ENCODE assay signal across 18 cellular contexts in genomic region chr7:31938650-31939049, GRCh38.
DNase-seq lines count a peak whose midpoint lies in the region; ATAC-seq, FAIRE-seq and TF ChIP-seq lines count a peak whose summit lies in the region.
"Had no signal": no experiment of that assay in that cellular context is flagged by ENCODE, and none has a peak within 500 bp of the region (broad histone marks: within the 10 kb centered on the region; RNA-seq: fewer than 3 reads in every experiment).

No MANE protein-coding gene starts in this region.

- no peak for TF ChIP-seq EP300 in GM12878 (IDR thresholded peaks at IDR 0.05; ENCODE audit: borderline replicate concordance in 1 of 2, control insufficient read depth in 1 of 2, low read depth in 2 of 2, low read length in 2 of 2)

- H3K4me3 ChIP-seq in GM12878 (no peak overlapping the region), kidney epithelial cell (ENCODE audit: low read depth, low read length) (no peak overlapping the region)
- H3K4me3 ChIP-seq: adrenal gland, pancreas had no signal

- no peak overlapping the region for H2AFZ ChIP-seq in GM12878 (ENCODE audit: control insufficient read depth, low read depth, low read length)

- TF ChIP-seq RAD21 in GM12878 (IDR thresholded peaks at IDR 0.05; ENCODE audit: insufficient read depth, low read depth, low read length): no peak

- in situ Hi-C loops in GM12878 (cut with MboI): no loop called here

- TF ChIP-seq CTCF in GM12878 (IDR thresholded peaks at IDR 0.05 in 2 of 3, conservative IDR thresholded peaks at IDR 0.05 in 1 of 3; ENCODE audit: control insufficient read depth in 2 of 3, extremely low read depth in 1 of 3, insufficient read depth in 1 of 3, low read depth in 3 of 3, low read length in 3 of 3) (0 out of 6 replicates have a peak, but pooled peaks of 1 of the 3 experiments have one; percentile 6), kidney epithelial cell (IDR thresholded peaks at IDR 0.05; ENCODE audit: insufficient read depth, low read length, poor library complexity, severe bottlenecking) (peak; percentile 16)

- no peaks in the 10 kb centered on the region for H3K4me1 ChIP-seq in GM12878 (ENCODE audit: control insufficient read depth, insufficient read depth, low read length)
- H3K4me1 ChIP-seq: adrenal gland, pancreas had no signal

- H3K79me2 ChIP-seq in GM12878 (ENCODE audit: control insufficient read depth, insufficient read depth, low read length): no peaks in the 10 kb centered on the region

- RAD21 ChIA-PET in GM12878 (lab: Charles Lee; ENCODE audit: unreplicated experiment): no interaction called here

- DNase-seq in COLO829 (ENCODE audit: low spot score) (peak; percentile 45), HTR-8/SVneo (ENCODE audit: insufficient read length, low spot score) (peak; percentile 23), GM12878 (ENCODE audit: low read depth, low spot score) (no peak), kidney epithelial cell (ENCODE audit: low read depth) (no peak), epidermal melanocyte (ENCODE audit: insufficient read length, low spot score) (no peak), NCI-H128 (lab: John Stamatoyannopoulos, UW; ENCODE audit: unreplicated experiment) (no peak), NCI-H1417 treated with DMSO at 0.1 percent for 48 hours (lab: John Stamatoyannopoulos, UW) (no peak)
- DNase-seq: activated CD8-positive, alpha-beta memory T cell treated with anti-CD3 and anti-CD28 coated beads, Interleukin-2, amount 50 U/mL, for 4 hours; adrenal gland; effector CD4-positive, alpha-beta T cell; hippocampal formation; pancreas; stimulated activated CD4-positive, alpha-beta T cell treated with anti-CD3 and anti-CD28 coated beads, Interleukin-1b, Interleukin-23, amount 100 ng/mL, for 48 hours; stimulated activated naive CD4-positive, alpha-beta T cell had no signal

- H4K20me1 ChIP-seq in GM12878 (ENCODE audit: control insufficient read depth, insufficient read depth): no peaks in the 10 kb centered on the region

- SMC1A ChIA-PET in GM12878 (lab: Charles Lee; ENCODE audit: uncharacterized antibody, unreplicated experiment): interaction anchor here (0.6 to 1.8 kb wide), 9 partner anchors 12 to 155 kb away, joined by 3 to 6 read pairs (median 3); no protein-coding TSS in a partner anchor

- ATAC-seq in GM12878 (peak; percentile 40; the same call in 1 of the 3 replicates), GM21367 (IDR thresholded peaks at IDR 0.05; ENCODE audit: unreplicated experiment) (no peak)
- ATAC-seq: pancreas had no signal

- no peaks in the 10 kb centered on the region for H3K36me3 ChIP-seq in GM12878 (ENCODE audit: control insufficient read depth in 2 of 2, insufficient read depth in 2 of 2, low read length in 1 of 2)
- no peaks in the 10 kb centered on the region for H3K36me3 ChIP-seq in kidney epithelial cell (ENCODE audit: control insufficient read depth, insufficient read depth, low read length)
- H3K36me3 ChIP-seq: adrenal gland, pancreas had no signal

- no peaks in the 10 kb centered on the region for H3K27me3 ChIP-seq in GM12878 (replicated peaks in 1 of 2; ENCODE audit: control insufficient read depth in 2 of 2, insufficient read depth in 2 of 2, low read length in 1 of 2)
- no peaks in the 10 kb centered on the region for H3K27me3 ChIP-seq in kidney epithelial cell (ENCODE audit: control insufficient read depth, insufficient read depth, low read length)
- H3K27me3 ChIP-seq: adrenal gland, pancreas had no signal

- no peak overlapping the region for H3K27ac ChIP-seq in GM12878 (ENCODE audit: control insufficient read depth, insufficient read depth)
- H3K27ac ChIP-seq: adrenal gland, KMS-11, pancreas had no signal

- no peaks in the 10 kb centered on the region for H3K9me3 ChIP-seq in GM12878 (replicated peaks; ENCODE audit: control insufficient read depth, insufficient read depth, low read length)
- H3K9me3 ChIP-seq: adrenal gland, pancreas had no signal

- intact Hi-C loops in GM12878 (cut with micrococcal nuclease; ENCODE audit: unreplicated experiment): no loop called here

- POLR2A ChIA-PET in GM12878 (lab: Charles Lee): no interaction called here

- BruUV-seq in GM12878 (replicated peaks; lab: Mats Ljungman, UMichigan): no TSS peak

- no peak overlapping the region for H3K4me2 ChIP-seq in GM12878 (ENCODE audit: control insufficient read depth, insufficient read depth)
- H3K4me2 ChIP-seq: KMS-11 had no signal

- FAIRE-seq in HTR-8/SVneo (lab: Jason Lieb, UNC): peak; percentile 28
- no peak for FAIRE-seq in GM12878 (lab: Jason Lieb, UNC)
- FAIRE-seq: GM12892, pancreas, TTC549 had no signal

- no peak for TF ChIP-seq POLR2A in GM12878 (IDR thresholded peaks at IDR 0.05; ENCODE audit: low read depth, low read length)

- no peak overlapping the region for H3K9ac ChIP-seq in GM12878 (ENCODE audit: control insufficient read depth, insufficient read depth, low read length)
- H3K9ac ChIP-seq: KMS-11 had no signal

- CTCF ChIA-PET in GM12878 (lab: Yijun Ruan, JAX): no interaction called here

TF ChIP-seq in GM12878, 131 proteins besides CTCF, POLR2A, EP300 and RAD21:
- no peak for TF ChIP-seq ZNF384 (IDR thresholded peaks at IDR 0.05; ENCODE audit: borderline replicate concordance, low read depth, low read length)
- TF ChIP-seq POLR2AphosphoS2 (IDR thresholded peaks at IDR 0.05; ENCODE audit: low read depth, low read length): no peak
- no peak for TF ChIP-seq SREBF2 (IDR thresholded peaks at IDR 0.05; ENCODE audit: low read length)
- TF ChIP-seq RFX5 (IDR thresholded peaks at IDR 0.05; ENCODE audit: low read depth, low read length): no peak
- no peak for TF ChIP-seq KAT2A (conservative IDR thresholded peaks at IDR 0.05; ENCODE audit: control insufficient read depth, low read depth, low read length)
- TF ChIP-seq RB1 (IDR thresholded peaks at IDR 0.05; ENCODE audit: borderline replicate concordance): no peak
- TF ChIP-seq SMC3 (IDR thresholded peaks at IDR 0.05; ENCODE audit: borderline replicate concordance, low read length): no peak

Comparison
In these comparisons a context has a peak if more than half of its experiments do, and no peak if none do; other contexts are left out.
1. DNase-seq: peak in COLO829 (single experiment) and HTR-8/SVneo (single experiment); none in GM12878 (single experiment), kidney epithelial cell (single experiment), epidermal melanocyte (single experiment), NCI-H128 (single experiment) and NCI-H1417 treated with DMSO at 0.1 percent for 48 hours (single experiment).